Comparison of ENCODE assay signal across 8 cellular contexts in the genomic region with DNA sequence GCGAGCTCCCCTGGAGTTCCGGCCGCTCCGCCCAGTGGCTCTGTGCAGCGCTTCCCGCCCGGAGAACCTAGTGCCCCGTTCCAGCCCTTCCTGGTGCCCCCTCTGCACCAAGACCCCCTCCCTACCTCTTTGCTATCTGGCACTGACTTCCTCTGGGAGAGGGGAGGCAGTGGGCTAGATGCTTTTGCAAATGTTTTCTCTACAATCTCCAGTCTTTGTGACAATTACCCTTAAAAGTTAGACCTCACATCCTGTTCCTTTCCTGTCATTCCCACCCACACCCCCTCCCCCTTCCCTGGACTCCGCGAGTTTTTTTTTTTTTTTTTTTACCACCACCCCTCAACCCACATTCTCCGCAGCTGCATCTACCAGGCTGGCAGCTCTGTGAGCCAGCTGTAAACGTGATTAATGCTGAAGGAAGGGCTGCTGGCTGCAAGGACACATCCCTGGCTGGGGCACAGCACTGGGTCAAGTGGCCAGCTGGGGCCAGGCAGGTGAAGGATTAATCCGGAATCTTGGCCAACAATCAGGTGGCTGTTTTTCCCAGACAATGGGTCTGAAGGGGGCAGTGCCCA.
A peak's percentile ranks its signal among the peaks of the same experiment; 100 is the strongest.
DNase-seq lines count a peak whose midpoint lies in the region; ATAC-seq and TF ChIP-seq lines count a peak whose summit lies in the region.

No MANE protein-coding gene starts in this region.

- intact Hi-C loops in CD4-positive, alpha-beta memory T cell (cut with micrococcal nuclease), result loop anchor here (2.0 kb wide), 1 partner anchor 41 kb away; no protein-coding TSS in a partner anchor
- intact Hi-C loops in left lung (cut with DNase I), result no loop called here

- no peaks in the 10 kb centered on the region for H3K36me3 Mint-ChIP-seq in CD4-positive, alpha-beta memory T cell
- H3K36me3 Mint-ChIP-seq in activated CD4-positive, alpha-beta memory T cell treated with anti-CD3 and anti-CD28 coated beads, Interleukin-2, amount 10 ng/mL, durations not matched to agents 7 days and 5 days (ENCODE audit: low read depth), result no peaks in the 10 kb centered on the region

- H3K4me1 Mint-ChIP-seq in CD4-positive, alpha-beta memory T cell, result peaks cover 6 to 40% (median 18%) of the 10 kb centered on the region in 4 donors
- H3K4me1 Mint-ChIP-seq in activated CD4-positive, alpha-beta memory T cell treated with anti-CD3 and anti-CD28 coated beads, Interleukin-2, amount 10 ng/mL, durations not matched to agents 7 days and 5 days, result peaks cover 15% of the 10 kb centered on the region

- peak overlapping the region; percentile 75 to 92 (median 86) for H3K4me3 Mint-ChIP-seq in CD4-positive, alpha-beta memory T cell
- peak overlapping the region; percentile 9 for H3K4me3 Mint-ChIP-seq in activated CD4-positive, alpha-beta memory T cell treated with anti-CD3 and anti-CD28 coated beads, Interleukin-2, amount 10 ng/mL, durations not matched to agents 7 days and 5 days

- H3K4me3 ChIP-seq in CD4-positive, alpha-beta memory T cell (ENCODE audit: low read length in 2 of 2), result peak overlapping the region in 1 of 2 donors; percentile 63
- peak overlapping the region in 1 of 2 donors; percentile 17 for H3K4me3 ChIP-seq in left lung

- POLR2A ChIA-PET in CD4-positive, alpha-beta memory T cell (lab: Charles Lee; ENCODE audit: partially characterized antibody), result interaction anchor here (1.0 to 2.1 kb wide), 5 partner anchors 13 to 39 kb away, joined by 3 to 37 read pairs (median 5); no protein-coding TSS in a partner anchor
- POLR2A ChIA-PET in activated CD4-positive, alpha-beta memory T cell treated with anti-CD3 and anti-CD28 coated beads, Interleukin-2, amount 10 ng/mL, durations not matched to agents 7 days and 5 days (lab: Charles Lee), result interaction anchor here (1.1 kb wide), 1 partner anchor 29 kb away, joined by 4 read pairs; no protein-coding TSS in a partner anchor

- H3K36me3 ChIP-seq in CD4-positive, alpha-beta memory T cell (ENCODE audit: insufficient read depth, low read length), result no peaks in the 10 kb centered on the region
- no peaks in the 10 kb centered on the region for H3K36me3 ChIP-seq in left lung

- TF ChIP-seq CTCF in left lung (IDR thresholded peaks at IDR 0.05), result no peak

- DNase-seq in CD4-positive, alpha-beta memory T cell, result no peak
- peak; percentile 33 to 37 for DNase-seq in Kasumi-1 (lab: John Stamatoyannopoulos, UW)
- peak; percentile 22 for DNase-seq in activated CD4-positive, alpha-beta memory T cell treated with anti-CD3 and anti-CD28 coated beads, Interleukin-2, amount 10 ng/mL, durations not matched to agents 7 days and 5 days
- DNase-seq in left lung, result no peak
- no peak for DNase-seq in SW 1271 (lab: John Stamatoyannopoulos, UW)
- DNase-seq in globus pallidus (ENCODE audit: low spot score), result no peak

- peak overlapping the region in 6 of 7 donors; percentile 55 to 93 (median 86) for H3K27ac Mint-ChIP-seq in CD4-positive, alpha-beta memory T cell
- H3K27ac Mint-ChIP-seq in activated CD4-positive, alpha-beta memory T cell treated with anti-CD3 and anti-CD28 coated beads, Interleukin-2, amount 10 ng/mL, durations not matched to agents 7 days and 5 days, result no peak overlapping the region

- peaks cover 2 to 5% of the 10 kb centered on the region in 2 donors for H3K27me3 Mint-ChIP-seq in CD4-positive, alpha-beta memory T cell
- peaks cover 31% of the 10 kb centered on the region for H3K27me3 Mint-ChIP-seq in activated CD4-positive, alpha-beta memory T cell treated with anti-CD3 and anti-CD28 coated beads, Interleukin-2, amount 10 ng/mL, durations not matched to agents 7 days and 5 days

- peaks cover 0 to 1% (median 0%) of the 10 kb centered on the region in 8 donors for H3K9me3 Mint-ChIP-seq in CD4-positive, alpha-beta memory T cell
- no peaks in the 10 kb centered on the region for H3K9me3 Mint-ChIP-seq in activated CD4-positive, alpha-beta memory T cell treated with anti-CD3 and anti-CD28 coated beads, Interleukin-2, amount 10 ng/mL, durations not matched to agents 7 days and 5 days

- H3K4me1 ChIP-seq in CD4-positive, alpha-beta memory T cell (ENCODE audit: insufficient read depth, low read length), result peaks cover 11% of the 10 kb centered on the region
- peaks cover 11 to 16% of the 10 kb centered on the region in 2 donors for H3K4me1 ChIP-seq in left lung

- H3K27me3 ChIP-seq in CD4-positive, alpha-beta memory T cell (ENCODE audit: insufficient read depth, low read length), result no peaks in the 10 kb centered on the region
- peaks cover 25 to 52% of the 10 kb centered on the region in 2 donors for H3K27me3 ChIP-seq in left lung

- H3K27ac ChIP-seq in CD4-positive, alpha-beta memory T cell (ENCODE audit: low read depth, low read length), result no peak overlapping the region
- no peak overlapping the region for H3K27ac ChIP-seq in left lung

- CTCF ChIA-PET in CD4-positive, alpha-beta memory T cell (lab: Charles Lee; ENCODE audit: partially characterized antibody), result interaction anchor here (1.1 to 1.4 kb wide), 5 partner anchors 13 to 87 kb away, joined by 3 to 6 read pairs (median 4); no protein-coding TSS in a partner anchor
- CTCF ChIA-PET in activated CD4-positive, alpha-beta memory T cell treated with anti-CD3 and anti-CD28 coated beads, Interleukin-2, amount 10 ng/mL, durations not matched to agents 7 days and 5 days (lab: Charles Lee), result interaction anchor here (0.6 to 1.2 kb wide), 2 partner anchors 87 to 151 kb away, joined by 3 to 4 read pairs; no protein-coding TSS in a partner anchor

- ATAC-seq in left lung, result peak; percentile 74
- ATAC-seq in HG03175 (IDR thresholded peaks at IDR 0.05; ENCODE audit: unreplicated experiment), result no peak
- no peak for ATAC-seq in GM18517 (IDR thresholded peaks at IDR 0.05; ENCODE audit: unreplicated experiment)

- no peaks in the 10 kb centered on the region for H3K9me3 ChIP-seq in CD4-positive, alpha-beta memory T cell (ENCODE audit: control insufficient read depth in 1 of 2, low read length in 2 of 2)
- no peaks in the 10 kb centered on the region for H3K9me3 ChIP-seq in left lung

Comparison
In these comparisons a context has a peak if more than half of its experiments do, and no peak if none do; other contexts are left out.
1. DNase-seq: peak in Kasumi-1 (2 of 2) and activated CD4-positive, alpha-beta memory T cell treated with anti-CD3 and anti-CD28 coated beads, Interleukin-2, amount 10 ng/mL, durations not matched to agents 7 days and 5 days (single experiment); none in CD4-positive, alpha-beta memory T cell (0 of 5), left lung (0 of 2), SW 1271 (0 of 2) and globus pallidus (single experiment).